22 cellular contexts compared by ENCODE assay signal in genomic region chr11:19819148-19819547, GRCh38.
A peak's percentile ranks its signal among the peaks of the same experiment; 100 is the strongest.
DNase-seq lines count a peak whose midpoint lies in the region; ATAC-seq and TF ChIP-seq lines count a peak whose summit lies in the region.
"Had no signal": no experiment of that assay in that cellular context is flagged by ENCODE, and none has a peak within 500 bp of the region (broad histone marks: within the 10 kb centered on the region; RNA-seq: fewer than 3 reads in every experiment).

No MANE protein-coding gene starts in this region.

- ATAC-seq in GM23338 (no peak), left lung (peak; percentile 33), GM19395 (IDR thresholded peaks at IDR 0.05; ENCODE audit: unreplicated experiment) (no peak)
- ATAC-seq: CD8-positive, alpha-beta T cell; gastrocnemius medialis; Right ventricle myocardium inferior had no signal

- H3K9me3 ChIP-seq in left lung (no peaks in the 10 kb centered on the region), mammary epithelial cell (replicated peaks; ENCODE audit: insufficient read depth, low read length) (no peaks in the 10 kb centered on the region)
- H3K9me3 ChIP-seq: esophagus muscularis mucosa, gastrocnemius medialis, neutrophil, thyroid gland had no signal

- in situ Hi-C loops in mammary epithelial cell (cut with MboI; ENCODE audit: low sequenced_read_pairs in 2 of 2): no loop called here

- no peaks in the 10 kb centered on the region for H3K27me3 ChIP-seq in GM23338 (ENCODE audit: insufficient read depth)
- H3K27me3 ChIP-seq in left lung: no peaks in the 10 kb centered on the region
- no peaks in the 10 kb centered on the region for H3K27me3 ChIP-seq in mammary epithelial cell (ENCODE audit: insufficient read depth, low read length)
- H3K27me3 ChIP-seq: esophagus muscularis mucosa, gastrocnemius medialis, neutrophil, thyroid gland had no signal

- peaks cover 26% of the 10 kb centered on the region for H3K36me3 Mint-ChIP-seq in GM23338 (ENCODE audit: low read depth)
- H3K36me3 Mint-ChIP-seq: activated naive CD8-positive, alpha-beta T cell; CD8-positive, alpha-beta T cell had no signal

- WGBS in mammary epithelial cell (ENCODE audit: low coverage, missing lambda C conversion rate): 100% methylated on average over 2 of the region's 2 CpGs

- no peak for TF ChIP-seq CTCF in GM23338 (conservative IDR thresholded peaks at IDR 0.05; ENCODE audit: low read depth in 2 of 2)
- TF ChIP-seq CTCF in left lung (IDR thresholded peaks at IDR 0.05): no peak
- no peak for TF ChIP-seq CTCF in mammary epithelial cell (conservative IDR thresholded peaks at IDR 0.05 in 1 of 2, IDR thresholded peaks at IDR 0.05 in 1 of 2; ENCODE audit: extremely low read depth in 1 of 2, insufficient read depth in 1 of 2, low read depth in 1 of 2, low read length in 2 of 2)

- peaks cover 22% of the 10 kb centered on the region for H3F3A ChIP-seq in GM23338 (replicated peaks; ENCODE audit: low read depth)

- peaks cover 15% of the 10 kb centered on the region for H3K27me3 Mint-ChIP-seq in GM23338 (ENCODE audit: insufficient read depth, low read depth, poor library complexity)

- dilution Hi-C loops in mammary epithelial cell (cut with HindIII; ENCODE audit: low sequenced_read_pairs): no loop called here

- no peaks in the 10 kb centered on the region; the same call in 2 of the 3 replicates for H3K9me3 Mint-ChIP-seq in GM23338
- H3K9me3 Mint-ChIP-seq: activated T-helper 1 cell treated with anti-CD3 and anti-CD28 coated beads, Interleukin-12 subunit alpha, Interleukin-12 subunit beta, Interleukin-2, Interleukin-4 antibody, amounts not matched to agents 30 ng/mL and 10 ng/mL and 1 ng/mL, durations not matched to agents 14 hours and 24 hours and 36 hours; CD8-positive, alpha-beta T cell had no signal

- no TSS peak for BruUV-seq in mammary epithelial cell (replicated peaks; lab: Mats Ljungman, UMichigan)

- H3K36me3 ChIP-seq in GM23338 (ENCODE audit: insufficient read depth): no peaks in the 10 kb centered on the region
- H3K36me3 ChIP-seq in left lung: no peaks in the 10 kb centered on the region
- H3K36me3 ChIP-seq in mammary epithelial cell (ENCODE audit: insufficient read depth, low read length): no peaks in the 10 kb centered on the region
- H3K36me3 ChIP-seq: gastrocnemius medialis, neutrophil, thyroid gland had no signal

- DNase-seq in DMS153 treated with DMSO at 0.1 percent for 48 hours (lab: John Stamatoyannopoulos, UW; ENCODE audit: unreplicated experiment) (peak; percentile 95), GM23338 (ENCODE audit: low spot score) (peak; percentile 27), NCI-H345 treated with DMSO at 0.1 percent for 48 hours (lab: John Stamatoyannopoulos, UW; ENCODE audit: unreplicated experiment) (peak; percentile 100), left lung (no peak), mammary epithelial cell (no peak), glomerular visceral epithelial cell (ENCODE audit: extremely low spot score) (no peak)
- DNase-seq: CD8-positive, alpha-beta T cell; effector memory CD4-positive, alpha-beta T cell; gastrocnemius medialis; GOT3; Karpas-422; NCI-H1048; stimulated activated CD4-positive, alpha-beta T cell treated with anti-CD3 and anti-CD28 coated beads, Interleukin-2, amount 100 ng/mL, for 24 hours; stimulated activated naive CD4-positive, alpha-beta T cell treated with Interleukin-2 at 50 U/mL for 16 hours had no signal

- H3K27ac ChIP-seq in GM23338 (ENCODE audit: low read depth): peak overlapping the region; percentile 96
- H3K27ac ChIP-seq in left lung: peak overlapping the region in 1 of 2 donors; percentile 56
- H3K27ac ChIP-seq in mammary epithelial cell (ENCODE audit: insufficient read depth, low read depth, low read length): no peak overlapping the region
- H3K27ac ChIP-seq: esophagus muscularis mucosa, gastrocnemius medialis, neutrophil, skin epidermis had no signal

- H3K4me1 Mint-ChIP-seq in GM23338: peaks cover 80% of the 10 kb centered on the region

- peaks cover 66% of the 10 kb centered on the region for H3K79me2 ChIP-seq in GM23338 (replicated peaks; ENCODE audit: insufficient read depth)
- H3K79me2 ChIP-seq in mammary epithelial cell (ENCODE audit: insufficient read depth, low read length): no peaks in the 10 kb centered on the region

- H3K4me3 ChIP-seq in GM23338 (peak overlapping the region; percentile 17; the same call in 1 of the 2 replicates), left lung (no peak overlapping the region), mammary epithelial cell (replicated peaks in 1 of 3; ENCODE audit: insufficient read depth in 1 of 3, low read depth in 2 of 3, low read length in 3 of 3) (no peak overlapping the region)
- H3K4me3 ChIP-seq: esophagus muscularis mucosa, gastrocnemius medialis, skin epidermis, thyroid gland had no signal

- H3K4me2 ChIP-seq in GM23338: peak overlapping the region; percentile 52
- no peak overlapping the region for H3K4me2 ChIP-seq in mammary epithelial cell (ENCODE audit: insufficient read depth, low read depth, low read length)

- H3K9me2 ChIP-seq in GM23338 (ENCODE audit: insufficient read depth): no peaks in the 10 kb centered on the region

- H2AFZ ChIP-seq in GM23338 (no peak overlapping the region), mammary epithelial cell (ENCODE audit: low read depth, low read length) (no peak overlapping the region)

- H4K20me1 ChIP-seq in GM23338 (replicated peaks; ENCODE audit: insufficient read depth): no peaks in the 10 kb centered on the region
- no peaks in the 10 kb centered on the region for H4K20me1 ChIP-seq in mammary epithelial cell (ENCODE audit: insufficient read depth, low read length)

- no peak overlapping the region for H3K9ac ChIP-seq in mammary epithelial cell (ENCODE audit: insufficient read depth, low read length)

- peak overlapping the region; percentile 2; the same call in 1 of the 3 replicates for H3K4me3 Mint-ChIP-seq in GM23338
- H3K4me3 Mint-ChIP-seq: activated naive CD8-positive, alpha-beta T cell; activated T-helper 1 cell treated with anti-CD3 and anti-CD28 coated beads, Interleukin-12 subunit alpha, Interleukin-12 subunit beta, Interleukin-2, Interleukin-4 antibody, amounts not matched to agents 30 ng/mL and 10 ng/mL and 1 ng/mL, durations not matched to agents 14 hours and 24 hours and 36 hours; CD8-positive, alpha-beta T cell had no signal

- H3K4me1 ChIP-seq in GM23338 (ENCODE audit: insufficient read depth): peaks cover 52% of the 10 kb centered on the region
- H3K4me1 ChIP-seq in left lung: peaks cover 17 to 23% of the 10 kb centered on the region in 2 donors
- no peaks in the 10 kb centered on the region for H3K4me1 ChIP-seq in mammary epithelial cell (ENCODE audit: insufficient read depth, low read length)

- CTCF ChIA-PET in mammary epithelial cell (lab: Charles Lee; ENCODE audit: low non-redundant PET): no interaction called here

- peak overlapping the region; percentile 95 for H3K27ac Mint-ChIP-seq in GM23338
- H3K27ac Mint-ChIP-seq: activated naive CD8-positive, alpha-beta T cell; activated T-helper 1 cell treated with anti-CD3 and anti-CD28 coated beads, Interleukin-12 subunit alpha, Interleukin-12 subunit beta, Interleukin-2, Interleukin-4 antibody, amounts not matched to agents 30 ng/mL and 10 ng/mL and 1 ng/mL, durations not matched to agents 14 hours and 24 hours and 36 hours; CD8-positive, alpha-beta T cell had no signal

- intact Hi-C loops in left lung (cut with DNase I): no loop called here
- intact Hi-C loops in mammary epithelial cell (cut with micrococcal nuclease): no loop called here

TF ChIP-seq in GM23338, 12 proteins besides CTCF, POLR2A, EP300 and RAD21:
- TF ChIP-seq CREB1 (CRISPR knock-in tag; IDR thresholded peaks at IDR 0.05; ENCODE audit: low read depth) (no peak), NANOG (IDR thresholded peaks at IDR 0.05; ENCODE audit: borderline replicate concordance) (peak; percentile 44; the same call in 1 of the 2 replicates), EZH2 (IDR thresholded peaks at IDR 0.05; ENCODE audit: low read depth, unreplicated experiment) (no peak), ZNF114 (CRISPR knock-in tag; IDR thresholded peaks at IDR 0.05) (no peak)
- TF ChIP-seq, protein P1, sequence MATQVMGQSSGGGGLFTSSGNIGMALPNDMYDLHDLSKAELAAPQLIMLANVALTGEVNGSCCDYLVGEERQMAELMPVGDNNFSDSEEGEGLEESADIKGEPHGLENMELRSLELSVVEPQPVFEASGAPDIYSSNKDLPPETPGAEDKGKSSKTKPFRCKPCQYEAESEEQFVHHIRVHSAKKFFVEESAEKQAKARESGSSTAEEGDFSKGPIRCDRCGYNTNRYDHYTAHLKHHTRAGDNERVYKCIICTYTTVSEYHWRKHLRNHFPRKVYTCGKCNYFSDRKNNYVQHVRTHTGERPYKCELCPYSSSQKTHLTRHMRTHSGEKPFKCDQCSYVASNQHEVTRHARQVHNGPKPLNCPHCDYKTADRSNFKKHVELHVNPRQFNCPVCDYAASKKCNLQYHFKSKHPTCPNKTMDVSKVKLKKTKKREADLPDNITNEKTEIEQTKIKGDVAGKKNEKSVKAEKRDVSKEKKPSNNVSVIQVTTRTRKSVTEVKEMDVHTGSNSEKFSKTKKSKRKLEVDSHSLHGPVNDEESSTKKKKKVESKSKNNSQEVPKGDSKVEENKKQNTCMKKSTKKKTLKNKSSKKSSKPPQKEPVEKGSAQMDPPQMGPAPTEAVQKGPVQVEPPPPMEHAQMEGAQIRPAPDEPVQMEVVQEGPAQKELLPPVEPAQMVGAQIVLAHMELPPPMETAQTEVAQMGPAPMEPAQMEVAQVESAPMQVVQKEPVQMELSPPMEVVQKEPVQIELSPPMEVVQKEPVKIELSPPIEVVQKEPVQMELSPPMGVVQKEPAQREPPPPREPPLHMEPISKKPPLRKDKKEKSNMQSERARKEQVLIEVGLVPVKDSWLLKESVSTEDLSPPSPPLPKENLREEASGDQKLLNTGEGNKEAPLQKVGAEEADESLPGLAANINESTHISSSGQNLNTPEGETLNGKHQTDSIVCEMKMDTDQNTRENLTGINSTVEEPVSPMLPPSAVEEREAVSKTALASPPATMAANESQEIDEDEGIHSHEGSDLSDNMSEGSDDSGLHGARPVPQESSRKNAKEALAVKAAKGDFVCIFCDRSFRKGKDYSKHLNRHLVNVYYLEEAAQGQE (IDR thresholded peaks at IDR 0.05; ENCODE audit: unreplicated experiment): no peak
- TF ChIP-seq, protein P2, sequence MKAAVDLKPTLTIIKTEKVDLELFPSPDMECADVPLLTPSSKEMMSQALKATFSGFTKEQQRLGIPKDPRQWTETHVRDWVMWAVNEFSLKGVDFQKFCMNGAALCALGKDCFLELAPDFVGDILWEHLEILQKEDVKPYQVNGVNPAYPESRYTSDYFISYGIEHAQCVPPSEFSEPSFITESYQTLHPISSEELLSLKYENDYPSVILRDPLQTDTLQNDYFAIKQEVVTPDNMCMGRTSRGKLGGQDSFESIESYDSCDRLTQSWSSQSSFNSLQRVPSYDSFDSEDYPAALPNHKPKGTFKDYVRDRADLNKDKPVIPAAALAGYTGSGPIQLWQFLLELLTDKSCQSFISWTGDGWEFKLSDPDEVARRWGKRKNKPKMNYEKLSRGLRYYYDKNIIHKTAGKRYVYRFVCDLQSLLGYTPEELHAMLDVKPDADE (IDR thresholded peaks at IDR 0.05): no peak

Comparison
In these comparisons a context has a peak if more than half of its experiments do, and no peak if none do; other contexts are left out.
1. DNase-seq: peak in DMS153 treated with DMSO at 0.1 percent for 48 hours (single experiment), GM23338 (single experiment) and NCI-H345 treated with DMSO at 0.1 percent for 48 hours (single experiment); none in left lung (0 of 2), mammary epithelial cell (single experiment) and glomerular visceral epithelial cell (single experiment).